Comparison of ENCODE assay signal across 10 cellular contexts in the genomic region with DNA sequence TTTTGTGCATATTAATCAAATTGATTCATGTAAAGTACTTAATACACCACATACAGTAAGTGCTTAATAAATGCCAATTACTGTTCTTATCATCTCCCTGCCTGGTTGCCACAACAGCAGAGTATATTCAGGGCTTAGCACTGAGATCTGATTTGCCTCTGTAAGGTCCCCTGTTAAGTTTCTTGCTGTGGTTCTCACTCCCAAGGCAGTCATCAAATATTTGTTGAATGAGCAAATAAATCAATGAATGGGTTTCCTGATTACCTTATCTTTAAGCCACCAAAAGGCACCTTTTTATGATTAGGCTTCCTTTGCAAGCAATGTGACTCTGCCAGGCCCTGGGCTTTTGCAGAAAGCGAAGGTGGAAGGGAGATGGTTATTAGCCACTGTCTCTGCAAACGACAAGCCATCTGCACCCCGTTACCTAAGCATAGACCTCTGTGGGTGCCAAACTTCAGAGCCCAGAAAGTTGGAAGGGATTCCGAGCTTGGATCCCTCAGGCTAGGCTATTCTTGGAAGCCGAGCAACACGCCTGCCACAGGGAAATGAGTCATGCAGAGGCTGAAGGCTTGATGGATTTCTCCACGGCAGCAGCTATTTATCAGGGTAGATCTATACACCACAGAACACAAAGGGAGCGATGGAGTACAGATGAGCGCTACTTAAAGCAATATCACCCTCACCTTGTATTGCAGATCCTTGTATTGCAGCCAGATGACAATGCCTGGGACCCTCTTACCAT.
A peak's percentile ranks its signal among the peaks of the same experiment; 100 is the strongest.
DNase-seq lines count a peak whose midpoint lies in the region; ATAC-seq, FAIRE-seq and TF ChIP-seq lines count a peak whose summit lies in the region.
"Had no signal": no experiment of that assay in that cellular context is flagged by ENCODE, and none has a peak within 500 bp of the region (broad histone marks: within the 10 kb centered on the region; RNA-seq: fewer than 3 reads in every experiment).

No MANE protein-coding gene starts in this region.

- intact Hi-C loops in breast epithelium (cut with DNase I; ENCODE audit: low total_unique reads) (no loop called here), esophagus squamous epithelium (cut with DNase I) (no loop called here), kidney (cut with DNase I) (no loop called here)

- peak overlapping the region; percentile 53 for H3K4me2 ChIP-seq in smooth muscle cell

- no peak overlapping the region for H3K27ac ChIP-seq in HEK293 (ENCODE audit: extremely low read depth, low read depth, low read length)
- H3K27ac ChIP-seq in breast epithelium, result peak overlapping the region; percentile 41 to 44
- H3K27ac ChIP-seq in smooth muscle cell (ENCODE audit: low read depth), result peak overlapping the region; percentile 52
- H3K27ac ChIP-seq in esophagus squamous epithelium, result peak overlapping the region in 2 of 4 donors; percentile 45 to 59
- H3K27ac ChIP-seq in kidney (ENCODE audit: low read depth in 2 of 2, low read length in 2 of 2), result no peak overlapping the region

- H3F3A ChIP-seq in smooth muscle cell (ENCODE audit: low read depth), result peaks cover 3% of the 10 kb centered on the region

- H3K27me3 ChIP-seq in breast epithelium, result no peaks in the 10 kb centered on the region
- no peaks in the 10 kb centered on the region for H3K27me3 ChIP-seq in smooth muscle cell (ENCODE audit: low read depth)
- H3K27me3 ChIP-seq in esophagus squamous epithelium, result peaks cover 0 to 38% (median 0%) of the 10 kb centered on the region in 4 donors

- H3K79me2 ChIP-seq in smooth muscle cell (ENCODE audit: low read depth), result no peaks in the 10 kb centered on the region

- no peak overlapping the region for H2AFZ ChIP-seq in smooth muscle cell (ENCODE audit: low read depth)

- no peaks in the 10 kb centered on the region for H3K4me1 ChIP-seq in HEK293 (ENCODE audit: control insufficient read depth, insufficient read depth, low read length)
- peaks cover 0 to 15% of the 10 kb centered on the region in 2 donors for H3K4me1 ChIP-seq in breast epithelium
- peaks cover 3% of the 10 kb centered on the region for H3K4me1 ChIP-seq in smooth muscle cell (ENCODE audit: low read depth)
- H3K4me1 ChIP-seq in esophagus squamous epithelium, result peaks cover 4 to 17% (median 8%) of the 10 kb centered on the region in 3 donors
- H3K4me1 ChIP-seq in kidney (ENCODE audit: control insufficient read depth in 1 of 2, insufficient read depth in 1 of 2, low read depth in 1 of 2, low read length in 2 of 2), result peaks cover 0 to 8% of the 10 kb centered on the region in 2 donors

- WGBS in smooth muscle cell (ENCODE audit: low lambda C conversion rate), result 14% methylated on average over 9 of the region's 9 CpGs
- 0 to 6% methylated on average over 5 to 6 of the region's 9 CpGs for WGBS in esophagus squamous epithelium, 2 donors

- no peak overlapping the region for H3K9ac ChIP-seq in smooth muscle cell (ENCODE audit: low read depth)
- no peak overlapping the region for H3K9ac ChIP-seq in kidney (ENCODE audit: low read length in 2 of 2)

- ATAC-seq in GM21717 (IDR thresholded peaks at IDR 0.05; ENCODE audit: unreplicated experiment) (no peak), HG03095 (IDR thresholded peaks at IDR 0.05; ENCODE audit: unreplicated experiment) (no peak)

- DNase-seq in breast epithelium (ENCODE audit: low spot score in 2 of 2) (peak; percentile 50 to 76), iPS-NIHi7 (ENCODE audit: extremely low spot score) (peak; percentile 36), smooth muscle cell (lab: John Stamatoyannopoulos, UW; ENCODE audit: unreplicated experiment) (no peak), esophagus squamous epithelium (lab: John Stamatoyannopoulos, UW) (no peak), kidney (no peak)
- DNase-seq: NCI-H69; stimulated activated CD4-positive, alpha-beta T cell treated with anti-CD3 and anti-CD28 coated beads, Interleukin-4, amount 100 ng/mL, for 1 hour had no signal

- H3K9me3 ChIP-seq in HEK293 (ENCODE audit: control insufficient read depth, insufficient read depth, low read depth, low read length) (no peaks in the 10 kb centered on the region), breast epithelium (no peaks in the 10 kb centered on the region), smooth muscle cell (replicated peaks; ENCODE audit: low read depth) (no peaks in the 10 kb centered on the region), esophagus squamous epithelium (no peaks in the 10 kb centered on the region), kidney (ENCODE audit: control insufficient read depth in 1 of 2, low read length in 2 of 2) (no peaks in the 10 kb centered on the region)

- no peak for FAIRE-seq in kidney (lab: Jason Lieb, UNC)

- TF ChIP-seq POLR2A in breast epithelium (IDR thresholded peaks at IDR 0.05) (no peak), esophagus squamous epithelium (IDR thresholded peaks at IDR 0.05) (no peak)

- no peak for TF ChIP-seq CTCF in HEK293 (tag by site-specific recombination; IDR thresholded peaks at IDR 0.05)
- no peak for TF ChIP-seq CTCF in breast epithelium (IDR thresholded peaks at IDR 0.05)
- TF ChIP-seq CTCF in smooth muscle cell (IDR thresholded peaks at IDR 0.05; ENCODE audit: borderline replicate concordance, insufficient read depth, poor library complexity, severe bottlenecking), result no peak
- no peak for TF ChIP-seq CTCF in esophagus squamous epithelium (IDR thresholded peaks at IDR 0.05)
- no peak for TF ChIP-seq CTCF in kidney (IDR thresholded peaks at IDR 0.05; ENCODE audit: borderline replicate concordance, extremely low read depth, insufficient read depth)

- H3K36me3 ChIP-seq in HEK293 (ENCODE audit: control insufficient read depth in 2 of 2, insufficient read depth in 1 of 2, low read length in 2 of 2) (no peaks in the 10 kb centered on the region), breast epithelium (no peaks in the 10 kb centered on the region), smooth muscle cell (ENCODE audit: low read depth) (no peaks in the 10 kb centered on the region), esophagus squamous epithelium (no peaks in the 10 kb centered on the region), kidney (ENCODE audit: control insufficient read depth in 1 of 2, insufficient read depth in 2 of 2, low read length in 2 of 2) (no peaks in the 10 kb centered on the region)

- POLR2A ChIA-PET in HEK293 (lab: Yijun Ruan, JAX), result no interaction called here

- H3K4me3 ChIP-seq in HEK293 (ENCODE audit: low read depth, low read length) (no peak overlapping the region), breast epithelium (no peak overlapping the region), smooth muscle cell (no peak overlapping the region), esophagus squamous epithelium (no peak overlapping the region), kidney (ENCODE audit: low read length in 2 of 2) (no peak overlapping the region)

- H4K20me1 ChIP-seq in smooth muscle cell (ENCODE audit: low read depth), result no peaks in the 10 kb centered on the region

- CTCF ChIA-PET in HEK293 (lab: Yijun Ruan, JAX), result interaction anchor here (1.3 kb wide), 2 partner anchors 10 to 100 kb away, joined by 4 to 5 read pairs; no protein-coding TSS in a partner anchor

TF ChIP-seq in HEK293, 187 proteins besides CTCF, POLR2A, EP300 and RAD21:
- TF ChIP-seq ZNF660 (tag by site-specific recombination; IDR thresholded peaks at IDR 0.05) (peak; percentile 98), ZNF37A (tag by site-specific recombination; IDR thresholded peaks at IDR 0.05) (no peak)
TF ChIP-seq in HEK293: peak in this region for 1.

Comparison
In these comparisons a context has a peak if more than half of its experiments do, and no peak if none do; other contexts are left out.
1. H3K27ac ChIP-seq: peak in breast epithelium (2 of 2) and smooth muscle cell (single experiment); none in HEK293 (single experiment) and kidney (0 of 2).
2. DNase-seq: peak in breast epithelium (2 of 2) and iPS-NIHi7 (single experiment); none in smooth muscle cell (single experiment), esophagus squamous epithelium (single experiment) and kidney (single experiment).